Comparison of ENCODE assay signal across 28 cellular contexts in genomic region chr14:65853407-65853955, GRCh38.
A peak's percentile ranks its signal among the peaks of the same experiment; 100 is the strongest.
DNase-seq lines count a peak whose midpoint lies in the region; ATAC-seq, FAIRE-seq and TF ChIP-seq lines count a peak whose summit lies in the region.
"Had no signal": no experiment of that assay in that cellular context is flagged by ENCODE, and none has a peak within 500 bp of the region (broad histone marks: within the 10 kb centered on the region; RNA-seq: fewer than 3 reads in every experiment).

No MANE protein-coding gene starts in this region.

- FAIRE-seq in HepG2 (lab: Jason Lieb, UNC) (no peak), H1 (lab: Jason Lieb, UNC) (no peak)
- FAIRE-seq: A549, GM12878 had no signal

- no peak overlapping the region for H2AFZ ChIP-seq in HepG2 (ENCODE audit: low read length)
- H2AFZ ChIP-seq in H1 (ENCODE audit: low read length) = no peak overlapping the region

- no peak overlapping the region for H3K56ac ChIP-seq in H1 (replicated peaks; ENCODE audit: insufficient read length, low read depth, low read length)

- no peak overlapping the region for H2BK20ac ChIP-seq in H1 (ENCODE audit: low read length)

- no peak overlapping the region for H3K23ac ChIP-seq in H1 (ENCODE audit: insufficient read length)

- H2BK120ac ChIP-seq in H1 (replicated peaks; ENCODE audit: low read depth, low read length) = no peak overlapping the region

- H2BK15ac ChIP-seq in H1 (ENCODE audit: low read length) = no peak overlapping the region

- no peak overlapping the region for H3K4me3 ChIP-seq in HepG2 (replicated peaks in 1 of 3; ENCODE audit: insufficient read depth in 1 of 3, low read depth in 2 of 3, low read length in 3 of 3)
- no peak overlapping the region for H3K4me3 ChIP-seq in right lobe of liver
- no peak overlapping the region for H3K4me3 ChIP-seq in H1 (ENCODE audit: extremely low read depth in 1 of 4, insufficient read depth in 2 of 4, low read depth in 3 of 4, low read length in 4 of 4)
- H3K4me3 ChIP-seq: A549; BLaER1 treated with 17β-estradiol and CSF1 and Interleukin-3, amounts not matched to agents 10 nM and 100 nM; GM12878 had no signal

- no peak overlapping the region for H3K9ac ChIP-seq in HepG2 (ENCODE audit: insufficient read depth, low read depth, low read length)
- H3K9ac ChIP-seq in H1 (replicated peaks in 1 of 4; ENCODE audit: extremely low read depth in 1 of 4, low read depth in 3 of 4, low read length in 3 of 4) = no peak overlapping the region
- H3K9ac ChIP-seq: BLaER1 treated with 17β-estradiol and CSF1 and Interleukin-3, amounts not matched to agents 10 nM and 100 nM had no signal

- WGBS in HepG2 (ENCODE audit: low lambda C conversion rate) = 60% methylated on average over 7 of the region's 7 CpGs
- 62% methylated on average over 7 of the region's 7 CpGs for WGBS in right lobe of liver (ENCODE audit: insufficient coverage, low coverage, low lambda C conversion rate, missing lambda C conversion rate)
- WGBS in H1 (ENCODE audit: extremely low coverage in 1 of 2, insufficient coverage in 1 of 2, insufficient read length in 1 of 2, insufficient replicate concordance in 2 of 2, low coverage in 1 of 2, low lambda C conversion rate in 2 of 2, missing lambda C conversion rate in 1 of 2), 2 experiments = 90% methylated on average over 7 of the region's 7 CpGs; no CpG with 5 or more reads in 1 of the 2 experiments

- no peak for ATAC-seq in HepG2
- ATAC-seq in right lobe of liver = no peak
- ATAC-seq: GM12878, Panc1 had no signal

- TF ChIP-seq CTCF in HepG2 (CRISPR knock-in tag; IDR thresholded peaks at IDR 0.05) = no peak
- TF ChIP-seq CTCF in right lobe of liver (IDR thresholded peaks at IDR 0.05) = no peak
- TF ChIP-seq CTCF in H1 (IDR thresholded peaks at IDR 0.05; ENCODE audit: control extremely low read depth in 1 of 3, insufficient read depth in 1 of 3, low read depth in 1 of 3, low read length in 3 of 3) = peak in 1 of 3 experiments; percentile 16; a peak in 1 of 4 replicates

- CTCF ChIA-PET in HepG2 (lab: Yijun Ruan, JAX; ENCODE audit: low intra/inter-chr PET ratio, low total read pairs) = no interaction called here
- CTCF ChIA-PET in H1 (lab: Charles Lee; ENCODE audit: partially characterized antibody) = interaction anchor here (1.0 kb wide), 1 partner anchor 111 kb away, joined by 3 read pairs; no protein-coding TSS in a partner anchor

- no peak overlapping the region for H4K8ac ChIP-seq in H1 (ENCODE audit: extremely low read depth, insufficient read depth, low read length)

- H4K5ac ChIP-seq in H1 (ENCODE audit: insufficient read length, low read depth, low read length) = no peak overlapping the region

- no peaks in the 10 kb centered on the region for H3K79me1 ChIP-seq in H1 (ENCODE audit: low read depth, low read length)

- H3K4me1 ChIP-seq in HepG2 (ENCODE audit: insufficient read depth, low read length) = no peaks in the 10 kb centered on the region
- no peaks in the 10 kb centered on the region for H3K4me1 ChIP-seq in right lobe of liver
- no peaks in the 10 kb centered on the region for H3K4me1 ChIP-seq in H1 (replicated peaks in 1 of 4; ENCODE audit: control insufficient read depth in 3 of 4, insufficient read depth in 4 of 4, low read length in 3 of 4)
- H3K4me1 ChIP-seq: A549 had no signal

- no peak overlapping the region for H2BK12ac ChIP-seq in H1 (ENCODE audit: low read depth, low read length)

- no peak overlapping the region for H3K4ac ChIP-seq in H1 (replicated peaks; ENCODE audit: insufficient read length, low read depth, low read length)

- TF ChIP-seq EP300 in HepG2 (IDR thresholded peaks at IDR 0.05; ENCODE audit: low read depth in 2 of 2, low read length in 2 of 2) = no peak
- TF ChIP-seq EP300 in HepG2 (CRISPR knock-in tag; IDR thresholded peaks at IDR 0.05; ENCODE audit: borderline replicate concordance) = no peak
- TF ChIP-seq EP300 in H1 (IDR thresholded peaks at IDR 0.05; ENCODE audit: borderline replicate concordance in 1 of 2, low read depth in 2 of 2, low read length in 2 of 2) = no peak

- no peak overlapping the region for H2BK5ac ChIP-seq in H1 (ENCODE audit: low read depth, low read length)

- no peaks in the 10 kb centered on the region for H3K36me3 ChIP-seq in HepG2 (replicated peaks in 1 of 2; ENCODE audit: control insufficient read depth in 1 of 2, insufficient read depth in 2 of 2, low read length in 2 of 2)
- H3K36me3 ChIP-seq in right lobe of liver = no peaks in the 10 kb centered on the region
- no peaks in the 10 kb centered on the region for H3K36me3 ChIP-seq in H1 (ENCODE audit: control insufficient read depth in 2 of 4, insufficient read depth in 4 of 4, low read length in 3 of 4)
- H3K36me3 ChIP-seq: BLaER1 treated with 17β-estradiol and CSF1 and Interleukin-3, amounts not matched to agents 10 nM and 100 nM had no signal

- BruUV-seq in HepG2 (replicated peaks; lab: Mats Ljungman, UMichigan) = no TSS peak

- no peak overlapping the region for H3K14ac ChIP-seq in H1 (ENCODE audit: insufficient read length)

- POLR2A ChIA-PET in HepG2 (lab: Yijun Ruan, JAX) = no interaction called here
- POLR2A ChIA-PET in H1 (lab: Charles Lee; ENCODE audit: partially characterized antibody) = no interaction called here

- no peak for TF ChIP-seq POLR2A in HepG2 (IDR thresholded peaks at IDR 0.05; ENCODE audit: insufficient read depth in 1 of 2, low read depth in 2 of 2, low read length in 2 of 2)
- no peak for TF ChIP-seq POLR2A in right lobe of liver (IDR thresholded peaks at IDR 0.05)
- no peak for TF ChIP-seq POLR2A in H1 (IDR thresholded peaks at IDR 0.05; ENCODE audit: control extremely low read depth in 1 of 2, low read depth in 2 of 2, low read length in 2 of 2)

- TF ChIP-seq RAD21 in HepG2 (CRISPR knock-in tag; IDR thresholded peaks at IDR 0.05) (no peak), H1 (IDR thresholded peaks at IDR 0.05 in 1 of 2, conservative IDR thresholded peaks at IDR 0.05 in 1 of 2; ENCODE audit: low read depth in 2 of 2, low read length in 2 of 2) (no peak)

- no peak overlapping the region for H4K91ac ChIP-seq in H1 (replicated peaks; ENCODE audit: insufficient read length, low read length)

- in situ Hi-C loops in HepG2 (cut with HindIII; ENCODE audit: extremely low pct_ligation_motif_present, low pct_unique_long_range_greater_than_20kb) = no loop called here

- H3K23me2 ChIP-seq in H1 (ENCODE audit: low read depth, low read length) = no peaks in the 10 kb centered on the region

- no peaks in the 10 kb centered on the region for H4K20me1 ChIP-seq in HepG2 (ENCODE audit: insufficient read depth, low read length)
- H4K20me1 ChIP-seq in H1 (replicated peaks in 1 of 2; ENCODE audit: control insufficient read depth in 1 of 2, insufficient read depth in 2 of 2, low read length in 2 of 2) = no peaks in the 10 kb centered on the region
- H4K20me1 ChIP-seq: BLaER1 treated with 17β-estradiol and CSF1 and Interleukin-3, amounts not matched to agents 10 nM and 100 nM had no signal

- H3K9me3 ChIP-seq in HepG2 (ENCODE audit: low read length) = no peaks in the 10 kb centered on the region
- H3K9me3 ChIP-seq in right lobe of liver = no peaks in the 10 kb centered on the region
- no peaks in the 10 kb centered on the region for H3K9me3 ChIP-seq in H1 (ENCODE audit: insufficient read depth in 2 of 2, low read depth in 1 of 2, low read length in 1 of 2)
- H3K9me3 ChIP-seq: A549 had no signal

- peaks cover 2 to 15% of the 10 kb centered on the region in 2 experiments; a peak in 3 of 5 replicates for H3K27me3 ChIP-seq in HepG2 (ENCODE audit: control insufficient read depth in 1 of 2, insufficient read depth in 2 of 2, low read length in 2 of 2)
- no peaks in the 10 kb centered on the region for H3K27me3 ChIP-seq in right lobe of liver
- peaks cover 0 to 1% (median 0%) of the 10 kb centered on the region in 4 experiments; a peak in 2 of 7 replicates for H3K27me3 ChIP-seq in H1 (replicated peaks in 1 of 4; ENCODE audit: control insufficient read depth in 3 of 4, extremely low read depth in 1 of 4, insufficient read depth in 3 of 4, low read length in 3 of 4)
- H3K27me3 ChIP-seq: BLaER1 treated with 17β-estradiol and CSF1 and Interleukin-3, amounts not matched to agents 10 nM and 100 nM had no signal

- H3K79me2 ChIP-seq in HepG2 (ENCODE audit: insufficient read depth, low read length) = no peaks in the 10 kb centered on the region
- H3K79me2 ChIP-seq in H1 (ENCODE audit: control insufficient read depth in 1 of 2, insufficient read depth in 2 of 2, low read length in 2 of 2) = no peaks in the 10 kb centered on the region

- H3K18ac ChIP-seq in H1 (ENCODE audit: extremely low read depth, low read length) = no peak overlapping the region

- intact Hi-C loops in HepG2 (cut with micrococcal nuclease; ENCODE audit: unreplicated experiment) = no loop called here
- intact Hi-C loops in right lobe of liver (cut with DNase I) = no loop called here

- DNase-seq in HepG2 (ENCODE audit: low spot score) (no peak), right lobe of liver (no peak), MV-4-11 (lab: John Stamatoyannopoulos, UW) (peak; percentile 23), H1 (ENCODE audit: low read depth in 1 of 2, low spot score in 2 of 2) (no peak), NCI-H2029 (lab: John Stamatoyannopoulos, UW) (no peak), NCI-H1436 treated with DMSO at 0.1 percent for 48 hours (lab: John Stamatoyannopoulos, UW) (no peak), RPMI8226 (no peak)
- DNase-seq: AML-193; CD4-positive, alpha-beta memory T cell; DMS53; EL; GDM1; GOT3; KG1; MM.1S; NCI-H1048; NCI-H1417; NCI-H1694 treated with DMSO at 0.1 percent for 48 hours; NCI-H2081 treated with DMSO at 0.1 percent for 48 hours; NCI-H2171; NCI-H226; NCI-H510A; NCI-H69; SHP77 treated with DMSO at 0.1 percent for 48 hours had no signal

- H2AK5ac ChIP-seq in H1 (ENCODE audit: low read depth, low read length) = no peak overlapping the region

- H3K4me2 ChIP-seq in HepG2 (ENCODE audit: low read depth, low read length) (no peak overlapping the region), H1 (ENCODE audit: insufficient read depth in 1 of 2, low read depth in 2 of 2, low read length in 2 of 2) (no peak overlapping the region)
- H3K4me2 ChIP-seq: A549; BLaER1 treated with 17β-estradiol and CSF1 and Interleukin-3, amounts not matched to agents 10 nM and 100 nM had no signal

- H3K27ac ChIP-seq in HepG2 (ENCODE audit: extremely low read length, insufficient read depth, low read length) = no peak overlapping the region
- no peak overlapping the region for H3K27ac ChIP-seq in right lobe of liver
- no peak overlapping the region for H3K27ac ChIP-seq in H1 (ENCODE audit: low read depth, low read length)
- H3K27ac ChIP-seq: A549; BLaER1 treated with 17β-estradiol and CSF1 and Interleukin-3, amounts not matched to agents 10 nM and 100 nM had no signal

TF ChIP-seq in HepG2, 621 proteins besides CTCF, POLR2A, EP300 and RAD21 (continues in another document):
- TF ChIP-seq ATF7 (IDR thresholded peaks at IDR 0.05) (peak; percentile 54; the same call in 1 of the 2 replicates), ATF7 (CRISPR knock-in tag; IDR thresholded peaks at IDR 0.05) (no peak), POLR2AphosphoS2 (IDR thresholded peaks at IDR 0.05; ENCODE audit: low read depth, low read length) (no peak)

TF ChIP-seq in H1, 55 proteins besides CTCF, POLR2A, EP300 and RAD21 (continues in another document):
- no peak for TF ChIP-seq ASH2L (IDR thresholded peaks at IDR 0.05; ENCODE audit: low read length)
- TF ChIP-seq CHD2 (IDR thresholded peaks at IDR 0.05; ENCODE audit: low read length) = no peak
- TF ChIP-seq BCL11A (IDR thresholded peaks at IDR 0.05; ENCODE audit: low read depth in 2 of 2, low read length in 2 of 2) = no peak
- TF ChIP-seq CEBPB (IDR thresholded peaks at IDR 0.05; ENCODE audit: low read depth, low read length) = 0 out of 2 replicates have a peak, but pooled peaks have one; percentile 51

Comparison
In these comparisons a context has a peak if more than half of its experiments do, and no peak if none do; other contexts are left out.
1. Of the 41 proteins assayed by ChIP-seq in both HepG2 and H1: peak only in HepG2: none; only in H1: CEBPB; in both: none; in neither: 38; mixed calls (peak in some experiments, not most) for 2.